Comparison of ENCODE assay signal across 1 cellular context in genomic region chr1:93659805-93660479, GRCh38.
TF ChIP-seq lines count a peak whose summit lies in the region.

No MANE protein-coding gene starts in this region.

TF ChIP-seq in SK-N-SH, 30 proteins besides CTCF, POLR2A, EP300 and RAD21 (continued from another document):
- no peak for TF ChIP-seq USF2 (IDR thresholded peaks at IDR 0.05; ENCODE audit: borderline replicate concordance, low read depth, low read length)
- TF ChIP-seq, protein P1, sequence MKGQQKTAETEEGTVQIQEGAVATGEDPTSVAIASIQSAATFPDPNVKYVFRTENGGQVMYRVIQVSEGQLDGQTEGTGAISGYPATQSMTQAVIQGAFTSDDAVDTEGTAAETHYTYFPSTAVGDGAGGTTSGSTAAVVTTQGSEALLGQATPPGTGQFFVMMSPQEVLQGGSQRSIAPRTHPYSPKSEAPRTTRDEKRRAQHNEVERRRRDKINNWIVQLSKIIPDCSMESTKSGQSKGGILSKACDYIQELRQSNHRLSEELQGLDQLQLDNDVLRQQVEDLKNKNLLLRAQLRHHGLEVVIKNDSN (IDR thresholded peaks at IDR 0.05; ENCODE audit: borderline replicate concordance, low read depth) = no peak
